15 cellular contexts compared by ENCODE assay signal in the genomic region with DNA sequence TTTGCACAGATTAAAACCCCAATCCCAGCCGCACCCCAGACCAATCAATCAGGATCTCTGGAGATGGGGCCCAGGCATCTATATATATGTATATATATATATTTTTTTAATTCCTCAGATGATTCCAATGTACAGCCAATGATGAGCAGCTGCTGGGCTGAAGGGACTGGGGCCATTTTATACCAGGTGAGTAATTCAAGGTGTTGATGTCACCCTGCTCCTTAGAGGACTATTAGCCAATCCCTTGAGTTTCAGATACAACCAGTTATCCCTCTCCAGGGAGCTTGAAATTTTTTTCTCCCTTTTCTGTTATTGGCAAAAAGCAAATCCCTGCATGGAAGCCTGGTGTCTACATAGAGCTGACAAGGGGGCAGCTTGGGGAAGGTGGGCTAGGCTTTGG. TPM values are rescaled to one million over a fixed set of nuclear protein-coding genes. Genes with fewer than 3 reads are reported as not detected.
A peak's percentile ranks its signal among the peaks of the same experiment; 100 is the strongest.
DNase-seq lines count a peak whose midpoint lies in the region; ATAC-seq and TF ChIP-seq lines count a peak whose summit lies in the region.
"Had no signal": no experiment of that assay in that cellular context is flagged by ENCODE, and none has a peak within 500 bp of the region (broad histone marks: within the 10 kb centered on the region; RNA-seq: fewer than 3 reads in every experiment).

No MANE protein-coding gene starts in this region.

- in situ Hi-C loops in mammary epithelial cell (cut with MboI; ENCODE audit: low sequenced_read_pairs in 2 of 2) = no loop called here

- no peaks in the 10 kb centered on the region for H3K4me1 Mint-ChIP-seq in activated naive CD4-positive, alpha-beta T cell treated with anti-CD3 and anti-CD28 coated beads for 36 hours (ENCODE audit: low read depth)
- H3K4me1 Mint-ChIP-seq in CD4-positive, alpha-beta T cell (ENCODE audit: low read depth) = no peaks in the 10 kb centered on the region
- H3K4me1 Mint-ChIP-seq: activated CD4-positive, alpha-beta memory T cell treated with anti-CD3 and anti-CD28 coated beads, Interleukin-2, amount 10 ng/mL, durations not matched to agents 7 days and 5 days; stimulated activated memory B cell treated with anti-CD40 and anti-IgM and Interleukin-4, amounts not matched to agents 10 μg/mL and 1 μg/mL and 100 μg/mL, for 72 hours had no signal

- H3K27me3 Mint-ChIP-seq in activated naive CD4-positive, alpha-beta T cell treated with anti-CD3 and anti-CD28 coated beads for 36 hours (ENCODE audit: low read depth) = no peaks in the 10 kb centered on the region
- H3K27me3 Mint-ChIP-seq in CD4-positive, alpha-beta T cell = no peaks in the 10 kb centered on the region

- H3K27ac Mint-ChIP-seq in activated naive CD4-positive, alpha-beta T cell treated with anti-CD3 and anti-CD28 coated beads for 36 hours = no peak overlapping the region
- no peak overlapping the region for H3K27ac Mint-ChIP-seq in CD4-positive, alpha-beta T cell
- H3K27ac Mint-ChIP-seq: activated CD4-positive, alpha-beta memory T cell treated with anti-CD3 and anti-CD28 coated beads, Interleukin-2, amount 10 ng/mL, durations not matched to agents 7 days and 5 days; stimulated activated memory B cell treated with anti-CD40 and anti-IgM and Interleukin-4, amounts not matched to agents 10 μg/mL and 1 μg/mL and 100 μg/mL, for 72 hours had no signal

- dilution Hi-C loops in mammary epithelial cell (cut with HindIII; ENCODE audit: low sequenced_read_pairs) = loop anchor here (25.0 kb wide), 1 partner anchor 194 kb away; no protein-coding TSS in a partner anchor

- no peaks in the 10 kb centered on the region for H3K9me2 ChIP-seq in PC-3 (replicated peaks; ENCODE audit: low read length)

- H3K4me2 ChIP-seq in PC-3 (ENCODE audit: low read length) (peak overlapping the region; percentile 49), mammary epithelial cell (ENCODE audit: insufficient read depth, low read depth, low read length) (peak overlapping the region; percentile 43)
- H3K4me2 ChIP-seq: BLaER1 treated with 17β-estradiol and CSF1 and Interleukin-3, amounts not matched to agents 10 nM and 100 nM had no signal

- peaks cover 16% of the 10 kb centered on the region for H3F3A ChIP-seq in PC-3 (ENCODE audit: low read length, unreplicated experiment)

- H3K4me3 Mint-ChIP-seq in activated naive CD4-positive, alpha-beta T cell treated with anti-CD3 and anti-CD28 coated beads for 36 hours = no peak overlapping the region
- no peak overlapping the region for H3K4me3 Mint-ChIP-seq in CD4-positive, alpha-beta T cell
- H3K4me3 Mint-ChIP-seq: activated CD4-positive, alpha-beta memory T cell treated with anti-CD3 and anti-CD28 coated beads, Interleukin-2, amount 10 ng/mL, durations not matched to agents 7 days and 5 days; stimulated activated memory B cell treated with anti-CD40 and anti-IgM and Interleukin-4, amounts not matched to agents 10 μg/mL and 1 μg/mL and 100 μg/mL, for 72 hours had no signal

- H3K9me3 ChIP-seq in PC-3 (ENCODE audit: low read length) (no peaks in the 10 kb centered on the region), mammary epithelial cell (replicated peaks; ENCODE audit: insufficient read depth, low read length) (no peaks in the 10 kb centered on the region)
- H3K9me3 ChIP-seq in CD4-positive, alpha-beta T cell (ENCODE audit: control insufficient read depth, low read length) = no peaks in the 10 kb centered on the region
- H3K9me3 ChIP-seq: HAP-1 had no signal

- H3K4me1 ChIP-seq in PC-3 (ENCODE audit: insufficient read depth, low read length) (peaks cover 53% of the 10 kb centered on the region), mammary epithelial cell (ENCODE audit: insufficient read depth, low read length) (peaks cover 57% of the 10 kb centered on the region)
- H3K4me1 ChIP-seq: BLaER1 treated with 17β-estradiol and CSF1 and Interleukin-3, amounts not matched to agents 10 nM and 100 nM; HAP-1 had no signal

- peak; percentile 77 for DNase-seq in PC-3
- DNase-seq in mammary epithelial cell = peak; percentile 82
- DNase-seq in activated naive CD4-positive, alpha-beta T cell treated with anti-CD3 and anti-CD28 coated beads for 36 hours = no peak
- DNase-seq in SKM-1 (lab: John Stamatoyannopoulos, UW; ENCODE audit: unreplicated experiment) = no peak
- DNase-seq in CD4-positive, alpha-beta T cell = no peak
- DNase-seq: activated CD4-positive, alpha-beta memory T cell treated with anti-CD3 and anti-CD28 coated beads, Interleukin-2, amount 10 ng/mL, durations not matched to agents 7 days and 5 days; activated effector memory CD4-positive, alpha-beta T cell treated with anti-CD3 and anti-CD28 coated beads, Interleukin-2, amount 50 U/mL, for 16 hours; NCI-H1048; NCI-H2227 treated with DMSO at 0.1 percent for 48 hours had no signal

- peak overlapping the region; percentile 35 for H3K9ac ChIP-seq in PC-3 (ENCODE audit: low read length)
- no peak overlapping the region for H3K9ac ChIP-seq in mammary epithelial cell (ENCODE audit: insufficient read depth, low read length)
- H3K9ac ChIP-seq: BLaER1 treated with 17β-estradiol and CSF1 and Interleukin-3, amounts not matched to agents 10 nM and 100 nM had no signal

- CTCF ChIA-PET in PC-3 (lab: Charles Lee) (no interaction called here), mammary epithelial cell (lab: Charles Lee; ENCODE audit: low non-redundant PET) (interaction anchor here (0.7 kb wide), 1 partner anchor 52 kb away, joined by 3 read pairs; no protein-coding TSS in a partner anchor)
- CTCF ChIA-PET in activated naive CD4-positive, alpha-beta T cell treated with anti-CD3 and anti-CD28 coated beads for 36 hours (lab: Charles Lee) = no interaction called here
- CTCF ChIA-PET in CD4-positive, alpha-beta T cell (lab: Charles Lee) = no interaction called here

- no peak overlapping the region for H3K4me3 ChIP-seq in PC-3 (ENCODE audit: low read length)
- no peak overlapping the region for H3K4me3 ChIP-seq in mammary epithelial cell (replicated peaks in 1 of 3; ENCODE audit: insufficient read depth in 1 of 3, low read depth in 2 of 3, low read length in 3 of 3)
- no peak overlapping the region for H3K4me3 ChIP-seq in skin epidermis
- H3K4me3 ChIP-seq: BLaER1 treated with 17β-estradiol and CSF1 and Interleukin-3, amounts not matched to agents 10 nM and 100 nM; HAP-1 had no signal

- H3K27me3 ChIP-seq in PC-3 (ENCODE audit: low read length) = no peaks in the 10 kb centered on the region
- H3K27me3 ChIP-seq in mammary epithelial cell (ENCODE audit: insufficient read depth, low read length) = no peaks in the 10 kb centered on the region
- no peaks in the 10 kb centered on the region for H3K27me3 ChIP-seq in layer of hippocampus (ENCODE audit: control insufficient read depth, insufficient read depth, low read length)
- H3K27me3 ChIP-seq in CD4-positive, alpha-beta T cell (ENCODE audit: control insufficient read depth, insufficient read depth, low read length) = no peaks in the 10 kb centered on the region
- H3K27me3 ChIP-seq: BLaER1 treated with 17β-estradiol and CSF1 and Interleukin-3, amounts not matched to agents 10 nM and 100 nM had no signal

- BruUV-seq in PC-3 (replicated peaks; lab: Mats Ljungman, UMichigan) (no TSS peak), mammary epithelial cell (replicated peaks; lab: Mats Ljungman, UMichigan) (no TSS peak)

- POLR2A ChIA-PET in PC-3 (lab: Charles Lee; ENCODE audit: unreplicated experiment) = interaction anchor here (0.6 to 0.7 kb wide), 2 partner anchors 135 to 307 kb away, joined by 4 read pairs; no protein-coding TSS in a partner anchor
- POLR2A ChIA-PET in CD4-positive, alpha-beta T cell (lab: Charles Lee) = interaction anchor here (0.6 kb wide), 1 partner anchor 427 kb away, joined by 3 read pairs; no protein-coding TSS in a partner anchor

- H3K36me3 ChIP-seq in PC-3 (ENCODE audit: low read depth, low read length) (no peaks in the 10 kb centered on the region), mammary epithelial cell (ENCODE audit: insufficient read depth, low read length) (no peaks in the 10 kb centered on the region)
- H3K36me3 ChIP-seq: BLaER1 treated with 17β-estradiol and CSF1 and Interleukin-3, amounts not matched to agents 10 nM and 100 nM; HAP-1 had no signal

- ATAC-seq in PC-3 = peak; percentile 44
- ATAC-seq in HG02938 (IDR thresholded peaks at IDR 0.05; ENCODE audit: unreplicated experiment) = no peak
- ATAC-seq in CD4-positive, alpha-beta T cell (ENCODE audit: poor library complexity) = no peak
- ATAC-seq: stimulated activated memory B cell treated with anti-CD40 and anti-IgM and Interleukin-4, amounts not matched to agents 10 μg/mL and 1 μg/mL and 100 μg/mL, for 72 hours had no signal

- H3K79me2 ChIP-seq in PC-3 (ENCODE audit: low read length) (no peaks in the 10 kb centered on the region), mammary epithelial cell (ENCODE audit: insufficient read depth, low read length) (no peaks in the 10 kb centered on the region)

- H3K27ac ChIP-seq in PC-3 (ENCODE audit: low read length) (peak overlapping the region; percentile 94), mammary epithelial cell (ENCODE audit: insufficient read depth, low read depth, low read length) (peak overlapping the region; percentile 88), layer of hippocampus (ENCODE audit: low read depth, low read length) (peak overlapping the region; percentile 73), skin epidermis (peak overlapping the region in 19 of 21 experiments; percentile 2 to 87 (median 62))
- no peak overlapping the region for H3K27ac ChIP-seq in CD4-positive, alpha-beta T cell (ENCODE audit: low read depth, low read length)
- H3K27ac ChIP-seq: BLaER1 treated with 17β-estradiol and CSF1 and Interleukin-3, amounts not matched to agents 10 nM and 100 nM had no signal

- no peaks in the 10 kb centered on the region for H3K9me3 Mint-ChIP-seq in activated naive CD4-positive, alpha-beta T cell treated with anti-CD3 and anti-CD28 coated beads for 36 hours
- H3K9me3 Mint-ChIP-seq in CD4-positive, alpha-beta T cell = no peaks in the 10 kb centered on the region
- H3K9me3 Mint-ChIP-seq: activated CD4-positive, alpha-beta memory T cell treated with anti-CD3 and anti-CD28 coated beads, Interleukin-2, amount 10 ng/mL, durations not matched to agents 7 days and 5 days; stimulated activated memory B cell treated with anti-CD40 and anti-IgM and Interleukin-4, amounts not matched to agents 10 μg/mL and 1 μg/mL and 100 μg/mL, for 72 hours had no signal

- no peaks in the 10 kb centered on the region for H3K36me3 Mint-ChIP-seq in activated naive CD4-positive, alpha-beta T cell treated with anti-CD3 and anti-CD28 coated beads for 36 hours (ENCODE audit: low read depth)
- H3K36me3 Mint-ChIP-seq in CD4-positive, alpha-beta T cell (ENCODE audit: low read depth) = no peaks in the 10 kb centered on the region
- H3K36me3 Mint-ChIP-seq: stimulated activated memory B cell treated with anti-CD40 and anti-IgM and Interleukin-4, amounts not matched to agents 10 μg/mL and 1 μg/mL and 100 μg/mL, for 72 hours had no signal

- TF ChIP-seq CTCF in PC-3 (conservative IDR thresholded peaks at IDR 0.05; ENCODE audit: low read depth, low read length) (no peak), mammary epithelial cell (conservative IDR thresholded peaks at IDR 0.05 in 1 of 2, IDR thresholded peaks at IDR 0.05 in 1 of 2; ENCODE audit: extremely low read depth in 1 of 2, insufficient read depth in 1 of 2, low read depth in 1 of 2, low read length in 2 of 2) (no peak)
- no peak for TF ChIP-seq CTCF in CD4-positive, alpha-beta T cell (IDR thresholded peaks at IDR 0.05)

- intact Hi-C loops in PC-3 (cut with micrococcal nuclease) = loop anchor here (2.0 kb wide), 1 partner anchor 17 kb away; no protein-coding TSS in a partner anchor
- intact Hi-C loops in mammary epithelial cell (cut with micrococcal nuclease) = loop anchor here (5.0 kb wide), 3 partner anchors 54 to 154 kb away; no protein-coding TSS in a partner anchor
- intact Hi-C loops in activated naive CD4-positive, alpha-beta T cell treated with anti-CD3 and anti-CD28 coated beads for 36 hours (cut with micrococcal nuclease) = no loop called here
- intact Hi-C loops in CD4-positive, alpha-beta T cell (cut with DNase I, micrococcal nuclease) = no loop called here

- WGBS in mammary epithelial cell (ENCODE audit: low coverage, missing lambda C conversion rate) = 0% methylated on average over 1 of the region's 1 CpG

- H2AFZ ChIP-seq in PC-3 (ENCODE audit: low read length) (peak overlapping the region; percentile 0; the same call in 1 of the 2 replicates), mammary epithelial cell (ENCODE audit: low read depth, low read length) (peak overlapping the region; percentile 3)

- H4K20me1 ChIP-seq in PC-3 (ENCODE audit: low read length) (no peaks in the 10 kb centered on the region), mammary epithelial cell (ENCODE audit: insufficient read depth, low read length) (no peaks in the 10 kb centered on the region)
- H4K20me1 ChIP-seq: BLaER1 treated with 17β-estradiol and CSF1 and Interleukin-3, amounts not matched to agents 10 nM and 100 nM had no signal

RNA-seq across cellular contexts. Expression of a gene that starts 59.8 kb away (rescaled TPM):
- total RNA-seq in PC-3 (2014; rRNA removed) (91.9 and 112 TPM in 2 replicates), mammary epithelial cell (10 to 100 TPM; 77.7 to 89.2 TPM)
- polyA plus RNA-seq in mammary epithelial cell = 66.6 TPM
- polyA minus RNA-seq in mammary epithelial cell = 48.8 TPM
- total RNA-seq in activated naive CD4-positive, alpha-beta T cell treated with anti-CD3 and anti-CD28 coated beads for 36 hours = 10 to 100 TPM; 30.1 to 30.2 TPM
- 10 to 100 TPM; 29.1 to 29.7 TPM for total RNA-seq in CD4-positive, alpha-beta T cell

Comparison
In these comparisons a context has a peak if more than half of its experiments do, and no peak if none do; other contexts are left out.
1. DNase-seq: peak in PC-3 (single experiment) and mammary epithelial cell (single experiment); none in activated naive CD4-positive, alpha-beta T cell treated with anti-CD3 and anti-CD28 coated beads for 36 hours (single experiment), SKM-1 (single experiment) and CD4-positive, alpha-beta T cell (0 of 10).
2. intact Hi-C loops: an anchor here in PC-3 (2.0 kb wide) and mammary epithelial cell (5.0 kb wide); none called in activated naive CD4-positive, alpha-beta T cell treated with anti-CD3 and anti-CD28 coated beads for 36 hours and CD4-positive, alpha-beta T cell.